ENCODE assay signal across 12 cellular contexts in genomic region chr17:21028192-21028591, GRCh38. TPM values are rescaled to one million over a fixed set of nuclear protein-coding genes. Genes with fewer than 3 reads are reported as not detected.
DNase-seq lines count a peak whose midpoint lies in the region; ATAC-seq and TF ChIP-seq lines count a peak whose summit lies in the region.
"Had no signal": no experiment of that assay in that cellular context is flagged by ENCODE, and none has a peak within 500 bp of the region (broad histone marks: within the 10 kb centered on the region; RNA-seq: fewer than 3 reads in every experiment).

No MANE protein-coding gene starts in this region.

- H3K79me2 ChIP-seq in H9 (ENCODE audit: insufficient read depth, low read length): peaks cover 96% of the 10 kb centered on the region

- H3K27ac ChIP-seq in H9 (ENCODE audit: insufficient read length, low read depth, low read length) (no peak overlapping the region), endodermal cell (ENCODE audit: low read depth, low read length) (no peak overlapping the region)
- H3K27ac ChIP-seq: foreskin keratinocyte had no signal

- H2AFZ ChIP-seq in H9 (ENCODE audit: low read length): no peak overlapping the region

- peaks cover 91% of the 10 kb centered on the region for H3K36me3 ChIP-seq in endodermal cell (ENCODE audit: control insufficient read depth, insufficient read depth, low read length)

- H3K4me1 Mint-ChIP-seq in activated CD4-positive, alpha-beta T cell treated with anti-CD3 and anti-CD28 coated beads for 36 hours: peaks cover 75% of the 10 kb centered on the region
- H3K4me1 Mint-ChIP-seq in H9 (peaks cover 34 to 38% of the 10 kb centered on the region in 2 experiments), endodermal cell (peaks cover 27% of the 10 kb centered on the region)

- no peak overlapping the region for H3K56ac ChIP-seq in H9 (ENCODE audit: insufficient read length, low read depth, low read length)

- H3K9me3 Mint-ChIP-seq in activated CD4-positive, alpha-beta T cell treated with anti-CD3 and anti-CD28 coated beads for 36 hours (ENCODE audit: low read depth): no peaks in the 10 kb centered on the region
- no peaks in the 10 kb centered on the region for H3K9me3 Mint-ChIP-seq in H9
- H3K9me3 Mint-ChIP-seq in endodermal cell: no peaks in the 10 kb centered on the region

- no peak overlapping the region for H2BK12ac ChIP-seq in H9 (ENCODE audit: insufficient read length, low read depth, low read length)

- H4K91ac ChIP-seq in H9 (ENCODE audit: insufficient read length, low read depth, low read length): no peak overlapping the region

- no peaks in the 10 kb centered on the region for H3K23me2 ChIP-seq in H9 (ENCODE audit: insufficient read length, low read depth, low read length, poor library complexity, severe bottlenecking)

- no CpG with 5 or more reads among the region's 13 CpGs for WGBS in H9 (ENCODE audit: extremely low coverage, insufficient read length, low lambda C conversion rate)
- WGBS in endodermal cell (ENCODE audit: insufficient coverage in 1 of 2, insufficient read length in 1 of 2), 2 experiments: 92 to 96% methylated on average over 13 of the region's 13 CpGs

- no peak overlapping the region for H2AK5ac ChIP-seq in H9 (ENCODE audit: insufficient read length, low read length)

- H4K5ac ChIP-seq in H9 (ENCODE audit: insufficient read length, low read depth, low read length): peak overlapping the region; percentile 66

- H3K36me3 Mint-ChIP-seq in activated CD4-positive, alpha-beta T cell treated with anti-CD3 and anti-CD28 coated beads for 36 hours (ENCODE audit: low read depth): peaks cover 61% of the 10 kb centered on the region
- H3K36me3 Mint-ChIP-seq in H9 (ENCODE audit: insufficient read depth in 1 of 3, low read depth in 3 of 3) (peaks cover 35 to 71% (median 64%) of the 10 kb centered on the region in 3 experiments; a peak in 6 of 7 replicates), endodermal cell (ENCODE audit: low read depth) (peaks cover 67% of the 10 kb centered on the region)

- H3K4me3 ChIP-seq in endodermal cell (ENCODE audit: low read length): no peak overlapping the region

- no peak overlapping the region for H2BK120ac ChIP-seq in H9 (ENCODE audit: low read depth, low read length, poor library complexity, severe bottlenecking)

- H3K9me3 ChIP-seq in H9 (ENCODE audit: control insufficient read depth, low read depth, low read length) (no peaks in the 10 kb centered on the region), endodermal cell (ENCODE audit: control insufficient read depth, low read length) (no peaks in the 10 kb centered on the region)

- no peaks in the 10 kb centered on the region for H4K20me1 ChIP-seq in H9 (ENCODE audit: control insufficient read depth, insufficient read depth, insufficient read length)

- H3K79me1 ChIP-seq in H9 (ENCODE audit: insufficient read depth, low read depth, low read length, poor library complexity, severe bottlenecking): peaks cover 11% of the 10 kb centered on the region

- no peak overlapping the region for H2BK20ac ChIP-seq in H9 (ENCODE audit: low read depth, low read length, poor library complexity, severe bottlenecking)

- no peak overlapping the region for H2BK5ac ChIP-seq in H9 (ENCODE audit: insufficient read length, low read length)

- no peak overlapping the region for H3T11ph ChIP-seq in H9 (ENCODE audit: low read length)

- CTCF ChIA-PET in activated CD4-positive, alpha-beta T cell treated with anti-CD3 and anti-CD28 coated beads for 36 hours (lab: Charles Lee): interaction anchor here (0.7 to 1.1 kb wide), 3 partner anchors 15 to 232 kb away, joined by 3 to 5 read pairs (median 3); partner anchors contain the start of gene USP22

- H3K4me1 ChIP-seq in H9 (ENCODE audit: insufficient read depth, low read length) (no peaks in the 10 kb centered on the region; the same call in 1 of the 2 replicates), endodermal cell (ENCODE audit: control insufficient read depth, insufficient read depth, low read length) (peaks cover 6% of the 10 kb centered on the region)

- no peak for ATAC-seq in activated CD4-positive, alpha-beta T cell treated with anti-CD3 and anti-CD28 coated beads for 36 hours
- ATAC-seq in GM19324 (IDR thresholded peaks at IDR 0.05; ENCODE audit: low FRiP score, unreplicated experiment) (no peak), GM21423 (IDR thresholded peaks at IDR 0.05; ENCODE audit: unreplicated experiment) (no peak)

- H3K4me3 Mint-ChIP-seq in activated CD4-positive, alpha-beta T cell treated with anti-CD3 and anti-CD28 coated beads for 36 hours: no peak overlapping the region
- H3K4me3 Mint-ChIP-seq in H9: no peak overlapping the region
- no peak overlapping the region for H3K4me3 Mint-ChIP-seq in endodermal cell

- no peak overlapping the region for H4K8ac ChIP-seq in H9 (replicated peaks; ENCODE audit: insufficient read length, low read depth, low read length)

- H2BK15ac ChIP-seq in H9 (ENCODE audit: low read depth, low read length): no peak overlapping the region

- no peaks in the 10 kb centered on the region for H3K27me3 ChIP-seq in H9 (ENCODE audit: insufficient read depth, low read length)
- no peaks in the 10 kb centered on the region for H3K27me3 ChIP-seq in endodermal cell (ENCODE audit: control insufficient read depth, insufficient read depth, low read length, poor library complexity, severe bottlenecking)
- H3K27me3 ChIP-seq: foreskin keratinocyte had no signal

- peak overlapping the region; percentile 88 for H3K27ac Mint-ChIP-seq in activated CD4-positive, alpha-beta T cell treated with anti-CD3 and anti-CD28 coated beads for 36 hours
- H3K27ac Mint-ChIP-seq in H9 (peak overlapping the region in 2 of 3 experiments; percentile 62 to 71; a peak in 3 of 7 replicates), endodermal cell (peak overlapping the region; percentile 81)

- H3K14ac ChIP-seq in H9 (ENCODE audit: insufficient read depth, low read length): no peak overlapping the region

- POLR2A ChIA-PET in activated CD4-positive, alpha-beta T cell treated with anti-CD3 and anti-CD28 coated beads for 36 hours (lab: Charles Lee): no interaction called here

- no peak overlapping the region for H3K18ac ChIP-seq in H9 (ENCODE audit: insufficient read length, low read depth, low read length)

- H3K9ac ChIP-seq in H9 (ENCODE audit: extremely low read depth, insufficient read length, low read length): no peak overlapping the region
- no peak overlapping the region for H3K9ac ChIP-seq in endodermal cell (ENCODE audit: extremely low read depth, low read length, poor library complexity, severe bottlenecking)

- no peak overlapping the region for H3K4ac ChIP-seq in H9 (ENCODE audit: low read depth, low read length)

- intact Hi-C loops in activated CD4-positive, alpha-beta T cell treated with anti-CD3 and anti-CD28 coated beads for 36 hours (cut with DNase I, micrococcal nuclease): no loop called here

- no peak overlapping the region for H3K23ac ChIP-seq in H9 (ENCODE audit: insufficient read length, low read depth, low read length)

- no peak overlapping the region for H3K4me2 ChIP-seq in H9 (ENCODE audit: insufficient read depth, insufficient read length, low read length)

- TF ChIP-seq CTCF in H9 (conservative IDR thresholded peaks at IDR 0.05) (no peak), endodermal cell (conservative IDR thresholded peaks at IDR 0.05) (no peak)

- H3K27me3 Mint-ChIP-seq in activated CD4-positive, alpha-beta T cell treated with anti-CD3 and anti-CD28 coated beads for 36 hours: no peaks in the 10 kb centered on the region
- H3K27me3 Mint-ChIP-seq in H9 (ENCODE audit: low read depth) (no peaks in the 10 kb centered on the region), endodermal cell (ENCODE audit: insufficient read depth) (no peaks in the 10 kb centered on the region)

- DNase-seq in activated CD4-positive, alpha-beta T cell treated with anti-CD3 and anti-CD28 coated beads for 36 hours: no peak
- no peak for DNase-seq in activated CD4-positive, alpha-beta T cell treated with anti-CD3 and anti-CD28 coated beads for 48 hours
- DNase-seq in H9 (no peak), endodermal cell (no peak), pons (ENCODE audit: low spot score) (peak; percentile 84), ecto neural progenitor cell (ENCODE audit: low spot score) (no peak)
- DNase-seq: foreskin keratinocyte; NCI-H2081; stimulated activated CD4-positive, alpha-beta T cell treated with anti-CD3 and anti-CD28 coated beads, Interleukin-4, amount 100 ng/mL, for 24 hours; stimulated activated naive CD4-positive, alpha-beta T cell had no signal

RNA-seq across cellular contexts. Expression of gene USP22, which starts 14.6 kb away (rescaled TPM):
- total RNA-seq in activated CD4-positive, alpha-beta T cell treated with anti-CD3 and anti-CD28 coated beads for 36 hours: 100 to 1,000 TPM; 148 to 173 TPM
- 345 and 351 TPM in 2 replicates for total RNA-seq in H9 (2021)
- total RNA-seq in endodermal cell: 100 to 1,000 TPM; 379 to 396 TPM
- 222 TPM for polyA plus RNA-seq in endodermal cell (2013, experiment 1 of 2)
- 219 TPM for polyA plus RNA-seq in endodermal cell (2013, experiment 2 of 2)
